Comparison of ENCODE assay signal across 13 cellular contexts in genomic region chr7:111931016-111931517, GRCh38.
DNase-seq lines count a peak whose midpoint lies in the region.
"Had no signal": no experiment of that assay in that cellular context is flagged by ENCODE, and none has a peak within 500 bp of the region (broad histone marks: within the 10 kb centered on the region; RNA-seq: fewer than 3 reads in every experiment).

No MANE protein-coding gene starts in this region.

- no peaks in the 10 kb centered on the region for H3K9me3 Mint-ChIP-seq in activated naive CD4-positive, alpha-beta T cell treated with anti-CD3 and anti-CD28 coated beads, Interleukin-2, amount 10 ng/mL, durations not matched to agents 7 days and 5 days
- H3K9me3 Mint-ChIP-seq: activated naive CD8-positive, alpha-beta T cell treated with anti-CD3 and anti-CD28 coated beads, Interleukin-2, amount 10 ng/mL, durations not matched to agents 7 days and 5 days had no signal

- no peak overlapping the region for H3K4me3 Mint-ChIP-seq in activated naive CD4-positive, alpha-beta T cell treated with anti-CD3 and anti-CD28 coated beads, Interleukin-2, amount 10 ng/mL, durations not matched to agents 7 days and 5 days
- H3K4me3 Mint-ChIP-seq: activated naive CD8-positive, alpha-beta T cell treated with anti-CD3 and anti-CD28 coated beads, Interleukin-2, amount 10 ng/mL, durations not matched to agents 7 days and 5 days had no signal

- H3K27me3 Mint-ChIP-seq in activated naive CD4-positive, alpha-beta T cell treated with anti-CD3 and anti-CD28 coated beads, Interleukin-2, amount 10 ng/mL, durations not matched to agents 7 days and 5 days: peaks cover 6% of the 10 kb centered on the region
- H3K27me3 Mint-ChIP-seq: activated naive CD8-positive, alpha-beta T cell treated with anti-CD3 and anti-CD28 coated beads, Interleukin-2, amount 10 ng/mL, durations not matched to agents 7 days and 5 days had no signal

- H3K27ac Mint-ChIP-seq in activated naive CD4-positive, alpha-beta T cell treated with anti-CD3 and anti-CD28 coated beads, Interleukin-2, amount 10 ng/mL, durations not matched to agents 7 days and 5 days: no peak overlapping the region
- H3K27ac Mint-ChIP-seq: activated naive CD8-positive, alpha-beta T cell treated with anti-CD3 and anti-CD28 coated beads, Interleukin-2, amount 10 ng/mL, durations not matched to agents 7 days and 5 days had no signal

- CTCF ChIA-PET in activated naive CD4-positive, alpha-beta T cell treated with anti-CD3 and anti-CD28 coated beads, Interleukin-2, amount 10 ng/mL, durations not matched to agents 7 days and 5 days (lab: Charles Lee): no interaction called here

- H3K36me3 Mint-ChIP-seq in activated naive CD4-positive, alpha-beta T cell treated with anti-CD3 and anti-CD28 coated beads, Interleukin-2, amount 10 ng/mL, durations not matched to agents 7 days and 5 days: no peaks in the 10 kb centered on the region
- H3K36me3 Mint-ChIP-seq: activated naive CD8-positive, alpha-beta T cell treated with anti-CD3 and anti-CD28 coated beads, Interleukin-2, amount 10 ng/mL, durations not matched to agents 7 days and 5 days had no signal

- no peak overlapping the region for H3K4me3 ChIP-seq in skin epidermis
- H3K4me3 ChIP-seq: spleen, testis had no signal

- no peaks in the 10 kb centered on the region for H3K4me1 Mint-ChIP-seq in activated naive CD4-positive, alpha-beta T cell treated with anti-CD3 and anti-CD28 coated beads, Interleukin-2, amount 10 ng/mL, durations not matched to agents 7 days and 5 days
- H3K4me1 Mint-ChIP-seq: activated naive CD8-positive, alpha-beta T cell treated with anti-CD3 and anti-CD28 coated beads, Interleukin-2, amount 10 ng/mL, durations not matched to agents 7 days and 5 days had no signal

- peak; percentile 35 for DNase-seq in DMS53 (lab: John Stamatoyannopoulos, UW)
- no peak for DNase-seq in DMS53 treated with DMSO at 0.1 percent for 48 hours (lab: John Stamatoyannopoulos, UW; ENCODE audit: unreplicated experiment)
- DNase-seq in SW480 (ENCODE audit: low spot score): peak; percentile 98
- peak; percentile 95 for DNase-seq in foreskin melanocyte
- DNase-seq in activated naive CD4-positive, alpha-beta T cell treated with anti-CD3 and anti-CD28 coated beads, Interleukin-2, amount 10 ng/mL, durations not matched to agents 7 days and 5 days: no peak
- DNase-seq in stimulated activated CD4-positive, alpha-beta T cell treated with anti-CD3 and anti-CD28 coated beads, Interleukin-1b, Interleukin-23, amount 100 ng/mL, for 48 hours: no peak
- DNase-seq in NK-92 (lab: John Stamatoyannopoulos, UW; ENCODE audit: unreplicated experiment): no peak
- DNase-seq: activated naive CD8-positive, alpha-beta T cell treated with anti-CD3 and anti-CD28 coated beads, Interleukin-2, amount 10 ng/mL, durations not matched to agents 7 days and 5 days; MV-4-11; spleen; testis had no signal

- peak overlapping the region in 11 of 21 experiments; percentile 8 to 73 (median 41) for H3K27ac ChIP-seq in skin epidermis
- H3K27ac ChIP-seq: 22Rv1, spleen, testis had no signal

Comparison
In these comparisons a context has a peak if more than half of its experiments do, and no peak if none do; other contexts are left out.
1. DNase-seq: peak in DMS53 (single experiment), SW480 (single experiment) and foreskin melanocyte (single experiment); none in DMS53 treated with DMSO at 0.1 percent for 48 hours (single experiment), activated naive CD4-positive, alpha-beta T cell treated with anti-CD3 and anti-CD28 coated beads, Interleukin-2, amount 10 ng/mL, durations not matched to agents 7 days and 5 days (single experiment), stimulated activated CD4-positive, alpha-beta T cell treated with anti-CD3 and anti-CD28 coated beads, Interleukin-1b, Interleukin-23, amount 100 ng/mL, for 48 hours (single experiment) and NK-92 (single experiment).